In the genomic region with DNA sequence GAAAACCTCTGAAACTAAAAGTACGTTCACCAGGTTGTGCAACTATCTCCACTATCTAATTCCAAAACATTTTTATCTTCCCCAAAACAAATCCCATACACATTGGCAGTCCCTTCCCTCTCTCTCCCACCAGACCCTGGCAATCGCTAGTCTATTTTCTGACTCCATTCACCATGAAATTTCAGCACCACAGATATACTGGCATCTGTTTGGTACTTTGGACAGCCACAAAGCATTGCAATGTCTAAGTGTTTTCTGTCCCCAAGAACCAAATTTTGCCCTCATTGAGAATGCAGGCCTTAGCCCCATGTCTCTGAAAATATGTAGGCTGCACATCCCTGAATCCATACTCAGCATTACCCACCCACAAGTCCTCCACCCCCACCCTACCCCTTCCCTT, we compare ENCODE assay signal across 2 cellular contexts.
TF ChIP-seq lines count a peak whose summit lies in the region.

No MANE protein-coding gene starts in this region.

TF ChIP-seq in SK-N-SH, 30 proteins besides CTCF, POLR2A, EP300 and RAD21 (continued from another document):
- TF ChIP-seq, protein P1, sequence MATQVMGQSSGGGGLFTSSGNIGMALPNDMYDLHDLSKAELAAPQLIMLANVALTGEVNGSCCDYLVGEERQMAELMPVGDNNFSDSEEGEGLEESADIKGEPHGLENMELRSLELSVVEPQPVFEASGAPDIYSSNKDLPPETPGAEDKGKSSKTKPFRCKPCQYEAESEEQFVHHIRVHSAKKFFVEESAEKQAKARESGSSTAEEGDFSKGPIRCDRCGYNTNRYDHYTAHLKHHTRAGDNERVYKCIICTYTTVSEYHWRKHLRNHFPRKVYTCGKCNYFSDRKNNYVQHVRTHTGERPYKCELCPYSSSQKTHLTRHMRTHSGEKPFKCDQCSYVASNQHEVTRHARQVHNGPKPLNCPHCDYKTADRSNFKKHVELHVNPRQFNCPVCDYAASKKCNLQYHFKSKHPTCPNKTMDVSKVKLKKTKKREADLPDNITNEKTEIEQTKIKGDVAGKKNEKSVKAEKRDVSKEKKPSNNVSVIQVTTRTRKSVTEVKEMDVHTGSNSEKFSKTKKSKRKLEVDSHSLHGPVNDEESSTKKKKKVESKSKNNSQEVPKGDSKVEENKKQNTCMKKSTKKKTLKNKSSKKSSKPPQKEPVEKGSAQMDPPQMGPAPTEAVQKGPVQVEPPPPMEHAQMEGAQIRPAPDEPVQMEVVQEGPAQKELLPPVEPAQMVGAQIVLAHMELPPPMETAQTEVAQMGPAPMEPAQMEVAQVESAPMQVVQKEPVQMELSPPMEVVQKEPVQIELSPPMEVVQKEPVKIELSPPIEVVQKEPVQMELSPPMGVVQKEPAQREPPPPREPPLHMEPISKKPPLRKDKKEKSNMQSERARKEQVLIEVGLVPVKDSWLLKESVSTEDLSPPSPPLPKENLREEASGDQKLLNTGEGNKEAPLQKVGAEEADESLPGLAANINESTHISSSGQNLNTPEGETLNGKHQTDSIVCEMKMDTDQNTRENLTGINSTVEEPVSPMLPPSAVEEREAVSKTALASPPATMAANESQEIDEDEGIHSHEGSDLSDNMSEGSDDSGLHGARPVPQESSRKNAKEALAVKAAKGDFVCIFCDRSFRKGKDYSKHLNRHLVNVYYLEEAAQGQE (IDR thresholded peaks at IDR 0.05; ENCODE audit: low read depth, low read length) = 0 out of 2 replicates have a peak, but pooled peaks have one; percentile 39

TF ChIP-seq in SK-N-SH treated with all-trans-retinoic acid at 6 μM for 48 hours, 23 proteins besides CTCF, POLR2A, EP300 and RAD21 (continued from another document):
- TF ChIP-seq, protein P2, sequence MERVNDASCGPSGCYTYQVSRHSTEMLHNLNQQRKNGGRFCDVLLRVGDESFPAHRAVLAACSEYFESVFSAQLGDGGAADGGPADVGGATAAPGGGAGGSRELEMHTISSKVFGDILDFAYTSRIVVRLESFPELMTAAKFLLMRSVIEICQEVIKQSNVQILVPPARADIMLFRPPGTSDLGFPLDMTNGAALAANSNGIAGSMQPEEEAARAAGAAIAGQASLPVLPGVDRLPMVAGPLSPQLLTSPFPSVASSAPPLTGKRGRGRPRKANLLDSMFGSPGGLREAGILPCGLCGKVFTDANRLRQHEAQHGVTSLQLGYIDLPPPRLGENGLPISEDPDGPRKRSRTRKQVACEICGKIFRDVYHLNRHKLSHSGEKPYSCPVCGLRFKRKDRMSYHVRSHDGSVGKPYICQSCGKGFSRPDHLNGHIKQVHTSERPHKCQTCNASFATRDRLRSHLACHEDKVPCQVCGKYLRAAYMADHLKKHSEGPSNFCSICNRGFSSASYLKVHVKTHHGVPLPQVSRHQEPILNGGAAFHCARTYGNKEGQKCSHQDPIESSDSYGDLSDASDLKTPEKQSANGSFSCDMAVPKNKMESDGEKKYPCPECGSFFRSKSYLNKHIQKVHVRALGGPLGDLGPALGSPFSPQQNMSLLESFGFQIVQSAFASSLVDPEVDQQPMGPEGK (CRISPR knock-in tag; IDR thresholded peaks at IDR 0.05; ENCODE audit: borderline replicate concordance) = no peak
TF ChIP-seq in SK-N-SH treated with all-trans-retinoic acid at 6 μM for 48 hours: peak in this region for 0.
